In the genomic region with DNA sequence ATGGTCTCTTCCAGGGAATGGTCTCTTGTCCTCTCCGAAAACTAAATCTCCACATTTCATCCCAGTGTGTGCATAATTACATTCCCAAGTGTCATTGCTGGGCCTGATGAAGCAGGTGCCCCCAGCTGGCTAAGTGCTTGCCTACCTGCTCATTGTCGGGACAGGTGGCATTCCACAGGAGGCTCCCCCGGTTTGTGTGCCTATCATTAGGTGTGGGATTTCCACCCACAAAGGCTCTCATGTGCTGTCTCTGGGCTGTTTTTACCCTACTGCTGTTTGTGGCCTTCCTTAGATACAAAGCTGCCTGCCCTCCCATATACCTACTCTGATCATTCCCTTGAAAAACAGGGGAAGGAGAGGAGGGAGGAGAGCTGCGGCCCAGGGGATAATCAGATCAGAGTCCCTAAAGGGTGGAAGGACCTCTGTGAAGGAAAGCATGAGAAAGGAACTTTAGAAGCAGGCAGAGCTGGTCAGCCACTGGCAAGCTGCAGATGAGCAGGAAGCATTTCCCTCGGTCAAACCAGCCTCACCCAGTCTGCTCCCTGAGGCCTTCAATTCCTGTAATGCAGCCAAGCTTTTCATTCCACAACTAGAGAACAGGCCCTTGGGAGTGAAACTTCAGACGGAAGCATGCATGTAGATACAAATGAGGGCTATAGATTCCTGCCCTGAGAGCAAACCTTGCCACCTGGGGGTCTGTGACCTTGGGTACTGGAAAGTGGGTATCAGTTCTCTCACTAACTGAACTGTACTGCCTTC, we compare ENCODE assay signal across 8 cellular contexts.
DNase-seq lines count a peak whose midpoint lies in the region; ATAC-seq, FAIRE-seq and TF ChIP-seq lines count a peak whose summit lies in the region.

No MANE protein-coding gene starts in this region.

- H3K9me3 ChIP-seq in body of pancreas (no peaks in the 10 kb centered on the region), stomach (no peaks in the 10 kb centered on the region), endodermal cell (ENCODE audit: control insufficient read depth, low read length) (no peaks in the 10 kb centered on the region)

- H3K4me3 Mint-ChIP-seq in immature natural killer cell (peak overlapping the region; percentile 71 to 85 (median 76)), endodermal cell (no peak overlapping the region)
- H3K4me3 Mint-ChIP-seq in activated naive CD4-positive, alpha-beta T cell treated with anti-CD3 and anti-CD28 coated beads, Interleukin-2, amount 10 ng/mL, durations not matched to agents 7 days and 5 days: no peak overlapping the region
- no peak overlapping the region for H3K4me3 Mint-ChIP-seq in stimulated activated effector memory CD8-positive, alpha-beta T cell treated with anti-CD3 and anti-CD28 coated beads, Interleukin-12 subunit alpha, Interleukin-12 subunit beta, amount 100 ng/mL, for 72 hours

- intact Hi-C loops in body of pancreas (cut with DNase I): no loop called here
- intact Hi-C loops in stomach (cut with DNase I; ENCODE audit: low total_unique reads): no loop called here

- TF ChIP-seq EP300 in stomach (IDR thresholded peaks at IDR 0.05): no peak

- 54 to 56% methylated on average over 6 of the region's 6 CpGs for WGBS in body of pancreas, 2 donors
- 57 to 61% (median 60%) methylated on average over 6 of the region's 6 CpGs for WGBS in stomach, 5 donors
- 59 to 68% methylated on average over 4 to 6 of the region's 6 CpGs for WGBS in endodermal cell (ENCODE audit: insufficient coverage in 1 of 2, insufficient read length in 1 of 2), 2 experiments

- H3K4me1 Mint-ChIP-seq in immature natural killer cell: peaks cover 73 to 80% of the 10 kb centered on the region in 2 donors
- H3K4me1 Mint-ChIP-seq in activated naive CD4-positive, alpha-beta T cell treated with anti-CD3 and anti-CD28 coated beads, Interleukin-2, amount 10 ng/mL, durations not matched to agents 7 days and 5 days: peaks cover 38% of the 10 kb centered on the region
- H3K4me1 Mint-ChIP-seq in stimulated activated effector memory CD8-positive, alpha-beta T cell treated with anti-CD3 and anti-CD28 coated beads, Interleukin-12 subunit alpha, Interleukin-12 subunit beta, amount 100 ng/mL, for 72 hours: peaks cover 52% of the 10 kb centered on the region
- peaks cover 39% of the 10 kb centered on the region for H3K4me1 Mint-ChIP-seq in endodermal cell

- TF ChIP-seq POLR2A in H54 (IDR thresholded peaks at IDR 0.05; ENCODE audit: low read depth, low read length) (no peak), body of pancreas (IDR thresholded peaks at IDR 0.05) (no peak), stomach (IDR thresholded peaks at IDR 0.05) (no peak)

- FAIRE-seq in H54 (lab: Jason Lieb, UNC): peak; percentile 6

- peak overlapping the region in 3 of 4 donors; percentile 48 to 65 (median 55) for H3K27ac ChIP-seq in body of pancreas
- H3K27ac ChIP-seq in stomach: peak overlapping the region in 3 of 5 donors; percentile 41 to 52 (median 46)
- H3K27ac ChIP-seq in endodermal cell (ENCODE audit: low read depth, low read length): no peak overlapping the region

- H3K9me3 Mint-ChIP-seq in immature natural killer cell (no peaks in the 10 kb centered on the region), endodermal cell (no peaks in the 10 kb centered on the region)
- H3K9me3 Mint-ChIP-seq in activated naive CD4-positive, alpha-beta T cell treated with anti-CD3 and anti-CD28 coated beads, Interleukin-2, amount 10 ng/mL, durations not matched to agents 7 days and 5 days: no peaks in the 10 kb centered on the region
- no peaks in the 10 kb centered on the region for H3K9me3 Mint-ChIP-seq in stimulated activated effector memory CD8-positive, alpha-beta T cell treated with anti-CD3 and anti-CD28 coated beads, Interleukin-12 subunit alpha, Interleukin-12 subunit beta, amount 100 ng/mL, for 72 hours

- ATAC-seq in body of pancreas (peak; percentile 72), HG02970 (IDR thresholded peaks at IDR 0.05; ENCODE audit: low FRiP score, unreplicated experiment) (no peak)
- ATAC-seq in stimulated activated effector memory CD8-positive, alpha-beta T cell treated with anti-CD3 and anti-CD28 coated beads, Interleukin-12 subunit alpha, Interleukin-12 subunit beta, amount 100 ng/mL, for 72 hours: no peak

- H3K36me3 ChIP-seq in body of pancreas (replicated peaks in 1 of 2; ENCODE audit: insufficient read depth in 1 of 2, low read depth in 2 of 2) (no peaks in the 10 kb centered on the region), stomach (no peaks in the 10 kb centered on the region), endodermal cell (ENCODE audit: control insufficient read depth, insufficient read depth, low read length) (no peaks in the 10 kb centered on the region)

- no peak overlapping the region for H3K4me3 ChIP-seq in body of pancreas
- H3K4me3 ChIP-seq in stomach: no peak overlapping the region
- H3K4me3 ChIP-seq in endodermal cell (ENCODE audit: low read length): no peak overlapping the region

- no peaks in the 10 kb centered on the region for H3K27me3 ChIP-seq in body of pancreas
- no peaks in the 10 kb centered on the region for H3K27me3 ChIP-seq in stomach
- H3K27me3 ChIP-seq in endodermal cell (ENCODE audit: control insufficient read depth, insufficient read depth, low read length, poor library complexity, severe bottlenecking): no peaks in the 10 kb centered on the region

- H3K27me3 Mint-ChIP-seq in immature natural killer cell (ENCODE audit: low read depth in 3 of 3): peaks cover 0 to 3% (median 3%) of the 10 kb centered on the region in 3 donors
- H3K27me3 Mint-ChIP-seq in activated naive CD4-positive, alpha-beta T cell treated with anti-CD3 and anti-CD28 coated beads, Interleukin-2, amount 10 ng/mL, durations not matched to agents 7 days and 5 days: peaks cover 25% of the 10 kb centered on the region
- no peaks in the 10 kb centered on the region for H3K27me3 Mint-ChIP-seq in endodermal cell (ENCODE audit: insufficient read depth)

- TF ChIP-seq CTCF in body of pancreas (IDR thresholded peaks at IDR 0.05) (no peak), stomach (IDR thresholded peaks at IDR 0.05) (no peak), endodermal cell (conservative IDR thresholded peaks at IDR 0.05) (no peak)

- H3K36me3 Mint-ChIP-seq in immature natural killer cell (no peaks in the 10 kb centered on the region), endodermal cell (ENCODE audit: low read depth) (peaks cover 2% of the 10 kb centered on the region)
- no peaks in the 10 kb centered on the region for H3K36me3 Mint-ChIP-seq in activated naive CD4-positive, alpha-beta T cell treated with anti-CD3 and anti-CD28 coated beads, Interleukin-2, amount 10 ng/mL, durations not matched to agents 7 days and 5 days
- no peaks in the 10 kb centered on the region for H3K36me3 Mint-ChIP-seq in stimulated activated effector memory CD8-positive, alpha-beta T cell treated with anti-CD3 and anti-CD28 coated beads, Interleukin-12 subunit alpha, Interleukin-12 subunit beta, amount 100 ng/mL, for 72 hours

- H3K9ac ChIP-seq in endodermal cell (ENCODE audit: extremely low read depth, low read length, poor library complexity, severe bottlenecking): no peak overlapping the region

- DNase-seq in H54 (ENCODE audit: insufficient read length, low spot score): no peak
- DNase-seq in body of pancreas: peak in 2 of 4 donors; percentile 19 to 40
- DNase-seq in immature natural killer cell: no peak
- no peak for DNase-seq in stomach
- DNase-seq in activated naive CD4-positive, alpha-beta T cell treated with anti-CD3 and anti-CD28 coated beads, Interleukin-2, amount 10 ng/mL, durations not matched to agents 7 days and 5 days: no peak
- DNase-seq in stimulated activated effector memory CD8-positive, alpha-beta T cell treated with anti-CD3 and anti-CD28 coated beads, Interleukin-12 subunit alpha, Interleukin-12 subunit beta, amount 100 ng/mL, for 72 hours (ENCODE audit: low spot score in 2 of 2): no peak
- DNase-seq in endodermal cell: no peak

- peak overlapping the region; percentile 1 to 90 (median 65) for H3K27ac Mint-ChIP-seq in immature natural killer cell
- H3K27ac Mint-ChIP-seq in activated naive CD4-positive, alpha-beta T cell treated with anti-CD3 and anti-CD28 coated beads, Interleukin-2, amount 10 ng/mL, durations not matched to agents 7 days and 5 days: no peak overlapping the region
- no peak overlapping the region for H3K27ac Mint-ChIP-seq in stimulated activated effector memory CD8-positive, alpha-beta T cell treated with anti-CD3 and anti-CD28 coated beads, Interleukin-12 subunit alpha, Interleukin-12 subunit beta, amount 100 ng/mL, for 72 hours
- no peak overlapping the region for H3K27ac Mint-ChIP-seq in endodermal cell

- H3K4me1 ChIP-seq in body of pancreas (peaks cover 20% of the 10 kb centered on the region), stomach (peaks cover 19 to 47% (median 37%) of the 10 kb centered on the region in 4 donors), endodermal cell (ENCODE audit: control insufficient read depth, insufficient read depth, low read length) (peaks cover 29% of the 10 kb centered on the region)

- CTCF ChIA-PET in activated naive CD4-positive, alpha-beta T cell treated with anti-CD3 and anti-CD28 coated beads, Interleukin-2, amount 10 ng/mL, durations not matched to agents 7 days and 5 days (lab: Charles Lee): interaction anchor here (1.4 kb wide), 1 partner anchor 12 kb away, joined by 4 read pairs; no protein-coding TSS in a partner anchor

Comparison
In these comparisons a context has a peak if more than half of its experiments do, and no peak if none do; other contexts are left out.
1. H3K27ac Mint-ChIP-seq: peak in immature natural killer cell (6 of 6); none in activated naive CD4-positive, alpha-beta T cell treated with anti-CD3 and anti-CD28 coated beads, Interleukin-2, amount 10 ng/mL, durations not matched to agents 7 days and 5 days (single experiment), stimulated activated effector memory CD8-positive, alpha-beta T cell treated with anti-CD3 and anti-CD28 coated beads, Interleukin-12 subunit alpha, Interleukin-12 subunit beta, amount 100 ng/mL, for 72 hours (single experiment) and endodermal cell (single experiment).
2. H3K4me3 Mint-ChIP-seq: peak in immature natural killer cell (5 of 5); none in activated naive CD4-positive, alpha-beta T cell treated with anti-CD3 and anti-CD28 coated beads, Interleukin-2, amount 10 ng/mL, durations not matched to agents 7 days and 5 days (single experiment), stimulated activated effector memory CD8-positive, alpha-beta T cell treated with anti-CD3 and anti-CD28 coated beads, Interleukin-12 subunit alpha, Interleukin-12 subunit beta, amount 100 ng/mL, for 72 hours (single experiment) and endodermal cell (single experiment).